Comparison of ENCODE assay signal across 32 cellular contexts in the genomic region with DNA sequence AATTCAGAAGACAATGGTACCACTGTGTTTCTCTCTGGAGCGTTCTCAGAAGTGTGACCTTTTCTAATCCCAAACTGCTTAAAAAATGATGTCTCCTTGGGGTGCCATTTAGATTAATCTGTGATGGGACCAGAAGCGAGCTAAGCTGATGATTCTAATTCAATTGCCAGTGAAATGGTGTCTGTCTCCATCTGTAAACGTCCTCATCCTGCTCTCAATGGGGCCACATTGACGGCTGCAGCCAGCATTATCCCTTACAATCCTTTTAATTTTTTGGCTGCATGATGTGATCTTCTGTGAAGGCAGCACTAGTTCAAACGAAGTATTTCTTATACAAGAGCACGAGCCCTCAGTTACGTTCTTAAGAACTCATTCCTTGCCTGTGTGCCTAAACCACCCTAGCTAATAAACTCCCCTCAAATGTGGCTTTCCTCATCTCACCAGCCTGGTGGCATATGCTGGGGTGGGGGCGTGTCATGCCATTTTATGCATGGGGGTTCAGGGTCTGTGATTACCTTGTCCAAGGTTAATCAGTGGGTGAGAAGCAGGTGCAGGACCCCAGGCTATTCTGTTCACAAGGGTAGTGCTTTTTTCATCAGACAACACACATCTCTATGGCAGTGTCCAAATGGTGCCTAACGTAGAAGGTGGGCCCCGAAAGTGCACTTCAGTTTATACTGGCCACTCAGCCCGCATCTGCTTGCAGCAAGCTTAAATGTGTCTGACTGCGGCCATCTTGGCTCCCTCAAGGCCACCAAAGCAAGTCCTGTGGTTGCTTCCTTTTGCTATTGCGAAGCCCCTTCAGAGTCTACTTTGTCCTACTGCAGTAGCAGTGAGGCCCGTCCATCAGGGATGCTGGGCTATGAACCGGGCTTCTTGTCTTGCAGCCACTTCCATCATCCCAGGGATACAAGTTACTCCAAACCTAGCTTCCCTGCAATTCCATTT. TPM values are rescaled to one million over a fixed set of nuclear protein-coding genes. Genes with fewer than 3 reads are reported as not detected.
A peak's percentile ranks its signal among the peaks of the same experiment; 100 is the strongest.
DNase-seq lines count a peak whose midpoint lies in the region; ATAC-seq and TF ChIP-seq lines count a peak whose summit lies in the region.
"Had no signal": no experiment of that assay in that cellular context is flagged by ENCODE, and none has a peak within 500 bp of the region (broad histone marks: within the 10 kb centered on the region; RNA-seq: fewer than 3 reads in every experiment).

No MANE protein-coding gene starts in this region.

- no peak overlapping the region for H2BK120ac ChIP-seq in H9 (ENCODE audit: low read depth, low read length, poor library complexity, severe bottlenecking)

- no peak overlapping the region for H3K14ac ChIP-seq in H9 (ENCODE audit: insufficient read depth, low read length)

- H4K91ac ChIP-seq in H9 (ENCODE audit: insufficient read length, low read depth, low read length) = no peak overlapping the region

- H3K27ac Mint-ChIP-seq in H9 = peak overlapping the region in 1 of 3 experiments; percentile 5; a peak in 1 of 7 replicates
- peak overlapping the region; percentile 20 to 67 for H3K27ac Mint-ChIP-seq in effector memory CD8-positive, alpha-beta T cell
- H3K27ac Mint-ChIP-seq: activated B cell treated with CpG ODN at 0.5 μM for 24 hours; activated CD4-positive, alpha-beta T cell treated with anti-CD3 and anti-CD28 coated beads, Interleukin-2, amount 10 ng/mL, durations not matched to agents 7 days and 5 days; activated naive CD4-positive, alpha-beta T cell treated with anti-CD3 and anti-CD28 coated beads, Interleukin-2, amount 50 U/mL, for 24 hours; activated T-helper 1 cell treated with anti-CD3 and anti-CD28 coated beads, Interleukin-12 subunit alpha, Interleukin-12 subunit beta, Interleukin-2, Interleukin-4 antibody, amounts not matched to agents 30 ng/mL and 10 ng/mL and 1 ng/mL, durations not matched to agents 14 hours and 24 hours and 36 hours; mesothelial cell of epicardium had no signal

- H3K4me1 ChIP-seq in BLaER1 (peaks cover 36% of the 10 kb centered on the region), H9 (ENCODE audit: insufficient read depth, low read length) (no peaks in the 10 kb centered on the region; the same call in 1 of the 2 replicates)

- H3K27ac ChIP-seq in BLaER1 = no peak overlapping the region
- no peak overlapping the region for H3K27ac ChIP-seq in H9 (ENCODE audit: insufficient read length, low read depth, low read length)
- H3K27ac ChIP-seq: esophagus squamous epithelium, foreskin keratinocyte, heart right ventricle, upper lobe of left lung had no signal

- H3K4ac ChIP-seq in H9 (ENCODE audit: low read depth, low read length) = no peak overlapping the region

- no peak overlapping the region for H2BK20ac ChIP-seq in H9 (ENCODE audit: low read depth, low read length, poor library complexity, severe bottlenecking)

- no peak overlapping the region for H3K18ac ChIP-seq in H9 (ENCODE audit: insufficient read length, low read depth, low read length)

- no peaks in the 10 kb centered on the region for H3K79me2 ChIP-seq in H9 (ENCODE audit: insufficient read depth, low read length)

- H3K4me3 Mint-ChIP-seq in H9 = no peak overlapping the region
- no peak overlapping the region for H3K4me3 Mint-ChIP-seq in effector memory CD8-positive, alpha-beta T cell
- H3K4me3 Mint-ChIP-seq: activated B cell treated with CpG ODN at 0.5 μM for 24 hours; activated CD4-positive, alpha-beta T cell treated with anti-CD3 and anti-CD28 coated beads, Interleukin-2, amount 10 ng/mL, durations not matched to agents 7 days and 5 days; activated naive CD4-positive, alpha-beta T cell treated with anti-CD3 and anti-CD28 coated beads, Interleukin-2, amount 50 U/mL, for 24 hours; activated T-helper 1 cell treated with anti-CD3 and anti-CD28 coated beads, Interleukin-12 subunit alpha, Interleukin-12 subunit beta, Interleukin-2, Interleukin-4 antibody, amounts not matched to agents 30 ng/mL and 10 ng/mL and 1 ng/mL, durations not matched to agents 14 hours and 24 hours and 36 hours; brain; mesothelial cell of epicardium; naive thymus-derived CD8-positive, alpha-beta T cell had no signal

- no peak overlapping the region for H2BK15ac ChIP-seq in H9 (ENCODE audit: low read depth, low read length)

- H3K23ac ChIP-seq in H9 (ENCODE audit: insufficient read length, low read depth, low read length) = no peak overlapping the region

- no peak for TF ChIP-seq CTCF in H9 (conservative IDR thresholded peaks at IDR 0.05)

- no peak overlapping the region for H3K56ac ChIP-seq in H9 (ENCODE audit: insufficient read length, low read depth, low read length)

- H3K36me3 ChIP-seq in BLaER1 = peaks cover 16% of the 10 kb centered on the region

- no peak overlapping the region for H3T11ph ChIP-seq in H9 (ENCODE audit: low read length)

- no peak for ATAC-seq in effector memory CD8-positive, alpha-beta T cell (replicated peaks)
- ATAC-seq in GM19452 (IDR thresholded peaks at IDR 0.05; ENCODE audit: unreplicated experiment) (no peak), HG03460 (IDR thresholded peaks at IDR 0.05; ENCODE audit: unreplicated experiment) (no peak)
- ATAC-seq: foreskin keratinocyte; heart right ventricle; naive thymus-derived CD8-positive, alpha-beta T cell had no signal

- no peak overlapping the region for H2AFZ ChIP-seq in H9 (ENCODE audit: low read length)

- peaks cover 2 to 18% (median 6%) of the 10 kb centered on the region in 3 experiments; a peak in 2 of 7 replicates for H3K36me3 Mint-ChIP-seq in H9 (ENCODE audit: insufficient read depth in 1 of 3, low read depth in 3 of 3)
- H3K36me3 Mint-ChIP-seq in effector memory CD8-positive, alpha-beta T cell (ENCODE audit: insufficient read depth) = peaks cover 47% of the 10 kb centered on the region
- H3K36me3 Mint-ChIP-seq: brain, mesothelial cell of epicardium had no signal

- H2BK12ac ChIP-seq in H9 (ENCODE audit: insufficient read length, low read depth, low read length) = no peak overlapping the region

- no peak overlapping the region for H4K5ac ChIP-seq in H9 (ENCODE audit: insufficient read length, low read depth, low read length)

- no peaks in the 10 kb centered on the region for H3K9me3 ChIP-seq in BLaER1
- no peaks in the 10 kb centered on the region for H3K9me3 ChIP-seq in H9 (ENCODE audit: control insufficient read depth, low read depth, low read length)
- H3K9me3 ChIP-seq: esophagus squamous epithelium, heart right ventricle, upper lobe of left lung had no signal

- DNase-seq in H9 = peak; percentile 17
- no peak for DNase-seq in effector memory CD8-positive, alpha-beta T cell
- peak; percentile 40 for DNase-seq in pons (ENCODE audit: low spot score)
- no peak for DNase-seq in occipital lobe (lab: John Stamatoyannopoulos, UW)
- DNase-seq: activated B cell treated with CpG ODN at 0.5 μM for 24 hours; activated CD4-positive, alpha-beta T cell treated with anti-CD3 and anti-CD28 coated beads, Interleukin-2, amount 10 ng/mL, durations not matched to agents 7 days and 5 days; amniotic stem cell; cerebellar nuclear complex; dermis blood vessel endothelial cell; DMS79; esophagus squamous epithelium; foreskin keratinocyte; GDM1; heart right ventricle; kidney glomerular epithelial cell; naive thymus-derived CD8-positive, alpha-beta T cell; NCI-H2107; NCI-H446 treated with DMSO at 0.1 percent for 48 hours; NCI-H774; SHP77 treated with DMSO at 0.1 percent for 48 hours; stimulated activated CD4-positive, alpha-beta T cell treated with anti-CD3 and anti-CD28 coated beads, Interleukin-15, amount 100 ng/mL, for 24 hours; stimulated activated CD4-positive, alpha-beta T cell treated with anti-CD3 and anti-CD28 coated beads, Interleukin-4, amount 100 ng/mL, for 4 hours; substantia nigra; T1000; upper lobe of left lung had no signal

- H3K9ac ChIP-seq in BLaER1 = no peak overlapping the region
- no peak overlapping the region for H3K9ac ChIP-seq in H9 (ENCODE audit: extremely low read depth, insufficient read length, low read length)

- H3K4me2 ChIP-seq in BLaER1 = peak overlapping the region; percentile 23
- H3K4me2 ChIP-seq in H9 (ENCODE audit: insufficient read depth, insufficient read length, low read length) = no peak overlapping the region

- no peak overlapping the region for H2BK5ac ChIP-seq in H9 (ENCODE audit: insufficient read length, low read length)

- peaks cover 15 to 28% of the 10 kb centered on the region in 2 experiments for H3K4me1 Mint-ChIP-seq in H9
- H3K4me1 Mint-ChIP-seq in effector memory CD8-positive, alpha-beta T cell (ENCODE audit: low read depth in 2 of 2) = no peaks in the 10 kb centered on the region
- H3K4me1 Mint-ChIP-seq: activated B cell treated with CpG ODN at 0.5 μM for 24 hours; activated CD4-positive, alpha-beta T cell treated with anti-CD3 and anti-CD28 coated beads, Interleukin-2, amount 10 ng/mL, durations not matched to agents 7 days and 5 days; activated naive CD4-positive, alpha-beta T cell treated with anti-CD3 and anti-CD28 coated beads, Interleukin-2, amount 50 U/mL, for 24 hours; mesothelial cell of epicardium had no signal

- H3K27me3 Mint-ChIP-seq in H9 (ENCODE audit: low read depth) = no peaks in the 10 kb centered on the region
- no peaks in the 10 kb centered on the region for H3K27me3 Mint-ChIP-seq in effector memory CD8-positive, alpha-beta T cell
- H3K27me3 Mint-ChIP-seq: activated B cell treated with CpG ODN at 0.5 μM for 24 hours; activated CD4-positive, alpha-beta T cell treated with anti-CD3 and anti-CD28 coated beads, Interleukin-2, amount 10 ng/mL, durations not matched to agents 7 days and 5 days; activated naive CD4-positive, alpha-beta T cell treated with anti-CD3 and anti-CD28 coated beads, Interleukin-2, amount 50 U/mL, for 24 hours; brain; naive thymus-derived CD8-positive, alpha-beta T cell had no signal

- no peaks in the 10 kb centered on the region for H3K79me1 ChIP-seq in H9 (ENCODE audit: insufficient read depth, low read depth, low read length, poor library complexity, severe bottlenecking)

- no peak overlapping the region for H4K8ac ChIP-seq in H9 (replicated peaks; ENCODE audit: insufficient read length, low read depth, low read length)

- H4K20me1 ChIP-seq in BLaER1 (no peaks in the 10 kb centered on the region), H9 (ENCODE audit: control insufficient read depth, insufficient read depth, insufficient read length) (no peaks in the 10 kb centered on the region)

- H3K9me3 Mint-ChIP-seq in H9 = no peaks in the 10 kb centered on the region
- no peaks in the 10 kb centered on the region for H3K9me3 Mint-ChIP-seq in effector memory CD8-positive, alpha-beta T cell
- H3K9me3 Mint-ChIP-seq: activated B cell treated with CpG ODN at 0.5 μM for 24 hours; activated CD4-positive, alpha-beta T cell treated with anti-CD3 and anti-CD28 coated beads, Interleukin-2, amount 10 ng/mL, durations not matched to agents 7 days and 5 days; activated naive CD4-positive, alpha-beta T cell treated with anti-CD3 and anti-CD28 coated beads, Interleukin-2, amount 50 U/mL, for 24 hours; activated T-helper 1 cell treated with anti-CD3 and anti-CD28 coated beads, Interleukin-12 subunit alpha, Interleukin-12 subunit beta, Interleukin-2, Interleukin-4 antibody, amounts not matched to agents 30 ng/mL and 10 ng/mL and 1 ng/mL, durations not matched to agents 14 hours and 24 hours and 36 hours; brain; mesothelial cell of epicardium; naive thymus-derived CD8-positive, alpha-beta T cell had no signal

- no CpG with 5 or more reads among the region's 15 CpGs for WGBS in H9 (ENCODE audit: extremely low coverage, insufficient read length, low lambda C conversion rate)

- H3K4me3 ChIP-seq in BLaER1 = no peak overlapping the region
- H3K4me3 ChIP-seq: esophagus squamous epithelium, heart right ventricle, upper lobe of left lung had no signal

- no peak overlapping the region for H2AK5ac ChIP-seq in H9 (ENCODE audit: insufficient read length, low read length)

- H3K23me2 ChIP-seq in H9 (ENCODE audit: insufficient read length, low read depth, low read length, poor library complexity, severe bottlenecking) = no peaks in the 10 kb centered on the region

- H3K27me3 ChIP-seq in BLaER1 = no peaks in the 10 kb centered on the region
- no peaks in the 10 kb centered on the region for H3K27me3 ChIP-seq in H9 (ENCODE audit: insufficient read depth, low read length)
- H3K27me3 ChIP-seq: esophagus squamous epithelium, foreskin keratinocyte, heart right ventricle, upper lobe of left lung had no signal

RNA-seq across cellular contexts. Expression of a gene that starts 45.7 kb away (rescaled TPM):
- total RNA-seq in H9 (2021) = 0.57 and 0.79 TPM in 2 replicates
- total RNA-seq in occipital lobe = 3.1 TPM

RNA-seq across cellular contexts. Expression of a gene that starts 49.6 kb away (rescaled TPM):
- total RNA-seq in H9 (2021) = 366 and 367 TPM in 2 replicates
- total RNA-seq in occipital lobe = 75.5 TPM

Comparison
In these comparisons a context has a peak if more than half of its experiments do, and no peak if none do; other contexts are left out.
1. DNase-seq: peak in H9 (single experiment) and pons (single experiment); none in effector memory CD8-positive, alpha-beta T cell (0 of 3) and occipital lobe (single experiment).